ENCODE assay signal across 1 cellular context in the genomic region with DNA sequence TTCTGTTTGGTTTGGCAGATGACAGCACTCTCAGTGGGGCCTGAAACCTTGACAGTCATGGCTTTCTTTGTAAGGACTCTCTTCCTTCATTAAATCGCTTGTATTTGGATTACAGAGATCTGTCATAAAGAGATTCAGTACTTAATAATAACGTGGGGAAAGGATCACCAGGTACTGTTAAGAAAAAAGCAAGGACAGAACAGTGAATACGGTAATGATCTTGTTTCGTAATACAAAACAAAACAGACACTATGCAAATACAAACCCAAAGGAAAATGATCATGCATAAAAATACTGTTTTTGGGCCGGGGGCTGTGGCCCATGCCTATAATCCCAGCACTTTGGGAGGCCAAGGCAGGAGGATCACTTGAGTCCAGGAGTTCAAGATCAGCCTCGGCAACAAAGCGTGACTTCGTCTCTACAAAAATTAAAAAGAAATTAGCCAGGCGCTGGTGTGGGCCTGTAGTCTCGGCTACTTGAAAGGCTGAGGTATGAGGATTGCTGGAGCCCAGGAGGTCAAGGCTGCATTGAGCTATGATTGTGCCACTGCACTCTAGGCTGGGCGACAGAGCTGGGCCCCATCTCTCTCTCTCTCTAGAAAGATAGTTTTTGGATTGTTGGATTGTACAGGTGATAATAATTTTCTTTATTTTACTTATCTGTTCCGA.
A peak's percentile ranks its signal among the peaks of the same experiment; 100 is the strongest.
TF ChIP-seq lines count a peak whose summit lies in the region.

No MANE protein-coding gene starts in this region.

TF ChIP-seq in WTC11, 78 proteins besides CTCF, POLR2A, EP300 and RAD21 (continued from another document):
- TF ChIP-seq, protein P1, sequence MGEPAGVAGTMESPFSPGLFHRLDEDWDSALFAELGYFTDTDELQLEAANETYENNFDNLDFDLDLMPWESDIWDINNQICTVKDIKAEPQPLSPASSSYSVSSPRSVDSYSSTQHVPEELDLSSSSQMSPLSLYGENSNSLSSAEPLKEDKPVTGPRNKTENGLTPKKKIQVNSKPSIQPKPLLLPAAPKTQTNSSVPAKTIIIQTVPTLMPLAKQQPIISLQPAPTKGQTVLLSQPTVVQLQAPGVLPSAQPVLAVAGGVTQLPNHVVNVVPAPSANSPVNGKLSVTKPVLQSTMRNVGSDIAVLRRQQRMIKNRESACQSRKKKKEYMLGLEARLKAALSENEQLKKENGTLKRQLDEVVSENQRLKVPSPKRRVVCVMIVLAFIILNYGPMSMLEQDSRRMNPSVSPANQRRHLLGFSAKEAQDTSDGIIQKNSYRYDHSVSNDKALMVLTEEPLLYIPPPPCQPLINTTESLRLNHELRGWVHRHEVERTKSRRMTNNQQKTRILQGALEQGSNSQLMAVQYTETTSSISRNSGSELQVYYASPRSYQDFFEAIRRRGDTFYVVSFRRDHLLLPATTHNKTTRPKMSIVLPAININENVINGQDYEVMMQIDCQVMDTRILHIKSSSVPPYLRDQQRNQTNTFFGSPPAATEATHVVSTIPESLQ (CRISPR knock-in tag; IDR thresholded peaks at IDR 0.05), result no peak
- no peak for TF ChIP-seq NR2C2 (CRISPR knock-in tag; IDR thresholded peaks at IDR 0.05)
- 0 out of 2 replicates have a peak, but pooled peaks have one; percentile 6 for TF ChIP-seq CREM (CRISPR knock-in tag; IDR thresholded peaks at IDR 0.05)
- TF ChIP-seq ETV6 (CRISPR knock-in tag; IDR thresholded peaks at IDR 0.05), result no peak
- TF ChIP-seq GABPB1 (CRISPR knock-in tag; IDR thresholded peaks at IDR 0.05), result no peak
TF ChIP-seq in WTC11: peak in this region for 1.
